ENCODE assay signal across 1 cellular context in genomic region chr11:120169981-120170698, GRCh38.
TF ChIP-seq lines count a peak whose summit lies in the region.

No MANE protein-coding gene starts in this region.

TF ChIP-seq in IMR-90, 13 proteins besides CTCF, POLR2A, EP300 and RAD21 (continued from another document):
- TF ChIP-seq, protein P1, sequence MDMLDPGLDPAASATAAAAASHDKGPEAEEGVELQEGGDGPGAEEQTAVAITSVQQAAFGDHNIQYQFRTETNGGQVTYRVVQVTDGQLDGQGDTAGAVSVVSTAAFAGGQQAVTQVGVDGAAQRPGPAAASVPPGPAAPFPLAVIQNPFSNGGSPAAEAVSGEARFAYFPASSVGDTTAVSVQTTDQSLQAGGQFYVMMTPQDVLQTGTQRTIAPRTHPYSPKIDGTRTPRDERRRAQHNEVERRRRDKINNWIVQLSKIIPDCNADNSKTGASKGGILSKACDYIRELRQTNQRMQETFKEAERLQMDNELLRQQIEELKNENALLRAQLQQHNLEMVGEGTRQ (IDR thresholded peaks at IDR 0.05; ENCODE audit: low read depth, low read length), result no peak
- TF ChIP-seq NFE2L2 (IDR thresholded peaks at IDR 0.05; ENCODE audit: low read depth, low read length) (no peak), MAFK (IDR thresholded peaks at IDR 0.05; ENCODE audit: low read depth, low read length) (no peak), FOS (IDR thresholded peaks at IDR 0.05; ENCODE audit: low read depth, low read length) (no peak), BHLHE40 (IDR thresholded peaks at IDR 0.05; ENCODE audit: low read depth, low read length) (no peak), MAZ (IDR thresholded peaks at IDR 0.05; ENCODE audit: borderline replicate concordance, low read depth, low read length) (no peak), ELK1 (IDR thresholded peaks at IDR 0.05; ENCODE audit: borderline replicate concordance, low read depth, low read length) (no peak), CEBPB (IDR thresholded peaks at IDR 0.05; ENCODE audit: low read depth, low read length) (no peak), SMC3 (IDR thresholded peaks at IDR 0.05; ENCODE audit: low read depth, low read length) (no peak)
